In genomic region chr3:31533169-31533870, GRCh38 we compare ENCODE assay signal across 7 cellular contexts. TPM values are rescaled to one million over a fixed set of nuclear protein-coding genes. Genes with fewer than 3 reads are reported as not detected.
DNase-seq lines count a peak whose midpoint lies in the region; ATAC-seq and TF ChIP-seq lines count a peak whose summit lies in the region.

No MANE protein-coding gene starts in this region.

- H3K27ac ChIP-seq in Peyer's patch (peak overlapping the region; percentile 94 to 99 (median 98)), trophoblast cell (ENCODE audit: low read depth, low read length) (peak overlapping the region; percentile 97), urinary bladder (ENCODE audit: low read depth) (peak overlapping the region; percentile 90)

- CTCF ChIA-PET in activated naive CD4-positive, alpha-beta T cell treated with anti-CD3 and anti-CD28 coated beads, Interleukin-2, amount 10 ng/mL, durations not matched to agents 7 days and 5 days (lab: Charles Lee), result interaction anchor here (0.6 to 2.5 kb wide), 5 partner anchors 11 to 73 kb away, joined by 3 to 11 read pairs (median 3); no protein-coding TSS in a partner anchor

- peak overlapping the region; percentile 70 for H2BK120ac ChIP-seq in trophoblast cell (ENCODE audit: insufficient read depth, low read length, poor library complexity)

- peak overlapping the region; percentile 13 for H4K8ac ChIP-seq in trophoblast cell (ENCODE audit: low read depth, low read length)

- TF ChIP-seq CTCF in Peyer's patch (IDR thresholded peaks at IDR 0.05), result peak in 2 of 6 experiments; percentile 10 to 16

- peak overlapping the region; percentile 62 for H2AFZ ChIP-seq in trophoblast cell (ENCODE audit: insufficient read depth, low read length, poor library complexity)

- H3K36me3 Mint-ChIP-seq in activated naive CD4-positive, alpha-beta T cell treated with anti-CD3 and anti-CD28 coated beads, Interleukin-2, amount 10 ng/mL, durations not matched to agents 7 days and 5 days, result peaks cover 39% of the 10 kb centered on the region

- ATAC-seq in GM18867 (IDR thresholded peaks at IDR 0.05; ENCODE audit: unreplicated experiment), result peak; percentile 3
- ATAC-seq in HG02884 (IDR thresholded peaks at IDR 0.05; ENCODE audit: unreplicated experiment), result peak; percentile 0
- no peak for ATAC-seq in Right ventricle myocardium inferior

- peak overlapping the region; percentile 73 for H3K18ac ChIP-seq in trophoblast cell (ENCODE audit: low read length)

- no peaks in the 10 kb centered on the region for H3K27me3 ChIP-seq in Peyer's patch
- no peaks in the 10 kb centered on the region for H3K27me3 ChIP-seq in trophoblast cell (ENCODE audit: insufficient read depth, low read length)

- H3K4me1 ChIP-seq in Peyer's patch (peaks cover 0 to 38% (median 15%) of the 10 kb centered on the region in 4 donors), trophoblast cell (ENCODE audit: control insufficient read depth in 1 of 2, insufficient read depth in 2 of 2, low read length in 2 of 2) (peaks cover 0 to 2% of the 10 kb centered on the region in 2 experiments), urinary bladder (ENCODE audit: insufficient read depth) (peaks cover 1% of the 10 kb centered on the region)

- peak overlapping the region; percentile 98 for H3K9ac ChIP-seq in trophoblast cell (ENCODE audit: low read length)

- H3K4me1 Mint-ChIP-seq in activated naive CD4-positive, alpha-beta T cell treated with anti-CD3 and anti-CD28 coated beads, Interleukin-2, amount 10 ng/mL, durations not matched to agents 7 days and 5 days, result peaks cover 24% of the 10 kb centered on the region

- no peak overlapping the region for H3K4me3 Mint-ChIP-seq in activated naive CD4-positive, alpha-beta T cell treated with anti-CD3 and anti-CD28 coated beads, Interleukin-2, amount 10 ng/mL, durations not matched to agents 7 days and 5 days

- peak overlapping the region; percentile 7 for H2AK5ac ChIP-seq in trophoblast cell (ENCODE audit: low read length)

- peaks cover 16% of the 10 kb centered on the region for H3K79me2 ChIP-seq in trophoblast cell (ENCODE audit: control insufficient read depth, insufficient read depth, low read length, poor library complexity)

- no peaks in the 10 kb centered on the region for H3K9me3 Mint-ChIP-seq in activated naive CD4-positive, alpha-beta T cell treated with anti-CD3 and anti-CD28 coated beads, Interleukin-2, amount 10 ng/mL, durations not matched to agents 7 days and 5 days

- H3K4me3 ChIP-seq in Peyer's patch, result peak overlapping the region; percentile 80 to 97 (median 93)
- peak overlapping the region; percentile 89 for H3K4me3 ChIP-seq in trophoblast cell (ENCODE audit: low read depth, low read length)
- peak overlapping the region; percentile 94 for H3K4me3 ChIP-seq in urinary bladder (ENCODE audit: low read depth, low read length)

- H3K23ac ChIP-seq in trophoblast cell (ENCODE audit: low read length), result no peak overlapping the region

- H3K4ac ChIP-seq in trophoblast cell (ENCODE audit: low read depth, low read length), result peak overlapping the region; percentile 97

- intact Hi-C loops in Right ventricle myocardium inferior (cut with DNase I), result loop anchor here (2.0 to 10.0 kb wide), 3 partner anchors 47 to 451 kb away; partner anchors contain the start of genes OSBPL10 and ZNF860

- H3K79me1 ChIP-seq in trophoblast cell (ENCODE audit: low read length), result peaks cover 20% of the 10 kb centered on the region

- WGBS in trophoblast cell (ENCODE audit: extremely low coverage, insufficient coverage, insufficient read length), result no CpG with 5 or more reads among the region's 79 CpGs
- under 1% methylated on average over 79 of the region's 79 CpGs for WGBS in urinary bladder

- peak overlapping the region; percentile 27 for H4K12ac ChIP-seq in trophoblast cell (ENCODE audit: low read depth, low read length)

- peak overlapping the region; percentile 79 for H4K91ac ChIP-seq in trophoblast cell (ENCODE audit: low read depth, low read length)

- H3K27me3 Mint-ChIP-seq in activated naive CD4-positive, alpha-beta T cell treated with anti-CD3 and anti-CD28 coated beads, Interleukin-2, amount 10 ng/mL, durations not matched to agents 7 days and 5 days, result peaks cover 6% of the 10 kb centered on the region

- peak; percentile 53 to 77 (median 76) for DNase-seq in Peyer's patch
- DNase-seq in activated naive CD4-positive, alpha-beta T cell treated with anti-CD3 and anti-CD28 coated beads, Interleukin-2, amount 10 ng/mL, durations not matched to agents 7 days and 5 days, result peak; percentile 79
- peak; percentile 81 for DNase-seq in Right ventricle myocardium inferior (ENCODE audit: missing footprints)
- peak; percentile 18 to 52 for DNase-seq in trophoblast cell

- H3K14ac ChIP-seq in trophoblast cell (ENCODE audit: low read length), result peak overlapping the region; percentile 69

- H3K4me2 ChIP-seq in trophoblast cell (ENCODE audit: low read length), result peak overlapping the region; percentile 89

- H3K36me3 ChIP-seq in Peyer's patch (no peaks in the 10 kb centered on the region), trophoblast cell (ENCODE audit: control insufficient read depth in 1 of 2, insufficient read depth in 2 of 2, low read length in 2 of 2) (no peaks in the 10 kb centered on the region), urinary bladder (ENCODE audit: insufficient read depth) (no peaks in the 10 kb centered on the region)

- peak overlapping the region; percentile 89 for H2BK5ac ChIP-seq in trophoblast cell (ENCODE audit: low read depth, low read length, poor library complexity)

- peak overlapping the region; percentile 23 for H2BK12ac ChIP-seq in trophoblast cell (ENCODE audit: low read length)

- no peaks in the 10 kb centered on the region for H3K9me3 ChIP-seq in Peyer's patch
- H3K9me3 ChIP-seq in trophoblast cell (ENCODE audit: insufficient read depth, low read depth, low read length), result no peaks in the 10 kb centered on the region

- TF ChIP-seq POLR2A in Peyer's patch (IDR thresholded peaks at IDR 0.05), result peak in 1 of 2 donors; percentile 26

- H3K27ac Mint-ChIP-seq in activated naive CD4-positive, alpha-beta T cell treated with anti-CD3 and anti-CD28 coated beads, Interleukin-2, amount 10 ng/mL, durations not matched to agents 7 days and 5 days, result peak overlapping the region; percentile 99

RNA-seq across cellular contexts. Expression of gene STT3B, which starts 0.6 kb away (rescaled TPM):
- total RNA-seq in Peyer's patch (100 to 1,000 TPM in 3 of 4 donors, 10 to 100 TPM in 1; 83.9 to 179 (median 144) TPM), Right ventricle myocardium inferior (98.6 TPM), urinary bladder (220 TPM)
- 277 and 288 TPM in 2 replicates for polyA plus RNA-seq in trophoblast cell (2013)
- polyA plus RNA-seq in urinary bladder, result 57.2 TPM
